In genomic region chrX:24156177-24156576, GRCh38 we compare ENCODE assay signal across 17 cellular contexts. TPM values are rescaled to one million over a fixed set of nuclear protein-coding genes. Genes with fewer than 3 reads are reported as not detected.
DNase-seq lines count a peak whose midpoint lies in the region; ATAC-seq and TF ChIP-seq lines count a peak whose summit lies in the region.
"Had no signal": no experiment of that assay in that cellular context is flagged by ENCODE, and none has a peak within 500 bp of the region (broad histone marks: within the 10 kb centered on the region; RNA-seq: fewer than 3 reads in every experiment).

No MANE protein-coding gene starts in this region.

- peaks cover 18% of the 10 kb centered on the region for H3K36me3 Mint-ChIP-seq in activated naive CD4-positive, alpha-beta T cell treated with anti-CD3 and anti-CD28 coated beads for 36 hours (ENCODE audit: low read depth)
- peaks cover 32% of the 10 kb centered on the region for H3K36me3 Mint-ChIP-seq in activated naive CD4-positive, alpha-beta T cell treated with anti-CD3 and anti-CD28 coated beads, Interleukin-2, amount 10 ng/mL, durations not matched to agents 7 days and 5 days
- peaks cover 5% of the 10 kb centered on the region for H3K36me3 Mint-ChIP-seq in chondrocyte (ENCODE audit: low read depth)
- peaks cover 11% of the 10 kb centered on the region for H3K36me3 Mint-ChIP-seq in stimulated activated memory B cell treated with anti-CD40 and anti-IgM and Interleukin-4, amounts not matched to agents 10 μg/mL and 1 μg/mL and 100 μg/mL, for 72 hours

- no peak overlapping the region for H3K4me3 Mint-ChIP-seq in activated naive CD4-positive, alpha-beta T cell treated with anti-CD3 and anti-CD28 coated beads for 36 hours
- H3K4me3 Mint-ChIP-seq in activated naive CD4-positive, alpha-beta T cell treated with anti-CD3 and anti-CD28 coated beads, Interleukin-2, amount 10 ng/mL, durations not matched to agents 7 days and 5 days = no peak overlapping the region
- no peak overlapping the region for H3K4me3 Mint-ChIP-seq in chondrocyte (ENCODE audit: unreplicated experiment)
- no peak overlapping the region for H3K4me3 Mint-ChIP-seq in stimulated activated memory B cell treated with anti-CD40 and anti-IgM and Interleukin-4, amounts not matched to agents 10 μg/mL and 1 μg/mL and 100 μg/mL, for 72 hours

- TF ChIP-seq CTCF in chondrocyte (IDR thresholded peaks at IDR 0.05) = no peak
- TF ChIP-seq CTCF in suprapubic skin (IDR thresholded peaks at IDR 0.05) = no peak

- TF ChIP-seq EP300 in suprapubic skin (IDR thresholded peaks at IDR 0.05) = no peak

- ATAC-seq in stimulated activated memory B cell treated with anti-CD40 and anti-IgM and Interleukin-4, amounts not matched to agents 10 μg/mL and 1 μg/mL and 100 μg/mL, for 72 hours = no peak
- ATAC-seq: HCT116, left colon, right cardiac atrium had no signal

- H3K36me3 ChIP-seq in SK-N-MC (ENCODE audit: insufficient read depth, low read length) (peaks cover 37% of the 10 kb centered on the region), suprapubic skin (no peaks in the 10 kb centered on the region)

- no peaks in the 10 kb centered on the region for H3K27me3 Mint-ChIP-seq in activated naive CD4-positive, alpha-beta T cell treated with anti-CD3 and anti-CD28 coated beads for 36 hours (ENCODE audit: low read depth)
- H3K27me3 Mint-ChIP-seq in activated naive CD4-positive, alpha-beta T cell treated with anti-CD3 and anti-CD28 coated beads, Interleukin-2, amount 10 ng/mL, durations not matched to agents 7 days and 5 days = no peaks in the 10 kb centered on the region
- H3K27me3 Mint-ChIP-seq in chondrocyte (ENCODE audit: low read depth) = no peaks in the 10 kb centered on the region
- no peaks in the 10 kb centered on the region for H3K27me3 Mint-ChIP-seq in stimulated activated memory B cell treated with anti-CD40 and anti-IgM and Interleukin-4, amounts not matched to agents 10 μg/mL and 1 μg/mL and 100 μg/mL, for 72 hours

- H3K27ac ChIP-seq in SK-N-MC = 0 out of 2 replicates have a peak overlapping the region, but pooled peaks have one; percentile 11
- no peak overlapping the region for H3K27ac ChIP-seq in suprapubic skin
- H3K27ac ChIP-seq: RWPE1 had no signal

- no peaks in the 10 kb centered on the region for H3K9me3 Mint-ChIP-seq in activated naive CD4-positive, alpha-beta T cell treated with anti-CD3 and anti-CD28 coated beads for 36 hours
- no peaks in the 10 kb centered on the region for H3K9me3 Mint-ChIP-seq in activated naive CD4-positive, alpha-beta T cell treated with anti-CD3 and anti-CD28 coated beads, Interleukin-2, amount 10 ng/mL, durations not matched to agents 7 days and 5 days
- H3K9me3 Mint-ChIP-seq in chondrocyte (ENCODE audit: low read depth) = no peaks in the 10 kb centered on the region
- H3K9me3 Mint-ChIP-seq in stimulated activated memory B cell treated with anti-CD40 and anti-IgM and Interleukin-4, amounts not matched to agents 10 μg/mL and 1 μg/mL and 100 μg/mL, for 72 hours = no peaks in the 10 kb centered on the region

- TF ChIP-seq POLR2A in suprapubic skin (IDR thresholded peaks at IDR 0.05) = no peak

- no peak overlapping the region for H3K4me3 ChIP-seq in SK-N-MC
- no peak overlapping the region for H3K4me3 ChIP-seq in suprapubic skin

- H3K27ac Mint-ChIP-seq in activated naive CD4-positive, alpha-beta T cell treated with anti-CD3 and anti-CD28 coated beads for 36 hours = peak overlapping the region; percentile 46
- H3K27ac Mint-ChIP-seq in activated naive CD4-positive, alpha-beta T cell treated with anti-CD3 and anti-CD28 coated beads, Interleukin-2, amount 10 ng/mL, durations not matched to agents 7 days and 5 days = no peak overlapping the region
- peak overlapping the region; percentile 15 for H3K27ac Mint-ChIP-seq in chondrocyte (ENCODE audit: unreplicated experiment)
- peak overlapping the region; percentile 55 for H3K27ac Mint-ChIP-seq in stimulated activated memory B cell treated with anti-CD40 and anti-IgM and Interleukin-4, amounts not matched to agents 10 μg/mL and 1 μg/mL and 100 μg/mL, for 72 hours

- H3K4me1 ChIP-seq in suprapubic skin = peaks cover 41% of the 10 kb centered on the region

- H3K27me3 ChIP-seq in suprapubic skin = no peaks in the 10 kb centered on the region

- H3K9me3 ChIP-seq in SK-N-MC (ENCODE audit: low read depth, low read length) (no peaks in the 10 kb centered on the region), suprapubic skin (no peaks in the 10 kb centered on the region)

- CTCF ChIA-PET in activated naive CD4-positive, alpha-beta T cell treated with anti-CD3 and anti-CD28 coated beads for 36 hours (lab: Charles Lee) = no interaction called here
- CTCF ChIA-PET in activated naive CD4-positive, alpha-beta T cell treated with anti-CD3 and anti-CD28 coated beads, Interleukin-2, amount 10 ng/mL, durations not matched to agents 7 days and 5 days (lab: Charles Lee) = no interaction called here

- 87% methylated on average over 4 of the region's 4 CpGs for WGBS in suprapubic skin

- H3K9ac ChIP-seq in SK-N-MC (ENCODE audit: insufficient read length) = no peak overlapping the region

- intact Hi-C loops in activated naive CD4-positive, alpha-beta T cell treated with anti-CD3 and anti-CD28 coated beads for 36 hours (cut with micrococcal nuclease) = no loop called here

- H3K4me1 Mint-ChIP-seq in activated naive CD4-positive, alpha-beta T cell treated with anti-CD3 and anti-CD28 coated beads for 36 hours (ENCODE audit: low read depth) = peaks cover 65% of the 10 kb centered on the region
- peaks cover 48% of the 10 kb centered on the region for H3K4me1 Mint-ChIP-seq in activated naive CD4-positive, alpha-beta T cell treated with anti-CD3 and anti-CD28 coated beads, Interleukin-2, amount 10 ng/mL, durations not matched to agents 7 days and 5 days
- peaks cover 69% of the 10 kb centered on the region for H3K4me1 Mint-ChIP-seq in chondrocyte (ENCODE audit: low read depth)
- peaks cover 41% of the 10 kb centered on the region for H3K4me1 Mint-ChIP-seq in stimulated activated memory B cell treated with anti-CD40 and anti-IgM and Interleukin-4, amounts not matched to agents 10 μg/mL and 1 μg/mL and 100 μg/mL, for 72 hours

- no peak for DNase-seq in activated naive CD4-positive, alpha-beta T cell treated with anti-CD3 and anti-CD28 coated beads for 36 hours
- no peak for DNase-seq in activated naive CD4-positive, alpha-beta T cell treated with anti-CD3 and anti-CD28 coated beads, Interleukin-2, amount 10 ng/mL, durations not matched to agents 7 days and 5 days
- DNase-seq in SK-N-MC (ENCODE audit: low read depth, low spot score) (no peak), chondrocyte (ENCODE audit: low spot score) (no peak), NCI-H69 (lab: John Stamatoyannopoulos, UW) (no peak), suprapubic skin (ENCODE audit: low spot score in 2 of 2) (no peak), SK-N-DZ (ENCODE audit: low spot score) (no peak)
- DNase-seq: activated naive CD4-positive, alpha-beta T cell treated with Interleukin-2 at 50 U/mL for 16 hours; left colon; MV-4-11; NCI-H2081; occipital lobe; right cardiac atrium; stimulated activated naive CD4-positive, alpha-beta T cell had no signal

RNA-seq across cellular contexts. Expression of gene ZFX, which starts 6.6 kb away (rescaled TPM):
- total RNA-seq in activated naive CD4-positive, alpha-beta T cell treated with anti-CD3 and anti-CD28 coated beads for 36 hours = 10 to 100 TPM; 27.1 to 27.9 TPM
- 70.4 to 75.3 TPM (median 72.8 TPM) in 3 replicates for total RNA-seq in chondrocyte
- 10 to 100 TPM; 31.4 to 61.3 (median 45.0) TPM for total RNA-seq in suprapubic skin
- 14.3 and 19.9 TPM in 2 replicates for polyA plus RNA-seq in SK-N-DZ (2014; cell fraction: cytosol; rRNA removed)
- 6.9 and 10.0 TPM in 2 replicates for polyA plus RNA-seq in SK-N-DZ (2014; cell fraction: nucleus; rRNA removed)
